In genomic region chrX:14872851-14873675, GRCh38 we compare ENCODE assay signal across 8 cellular contexts. TPM values are rescaled to one million over a fixed set of nuclear protein-coding genes. Genes with fewer than 3 reads are reported as not detected.
DNase-seq lines count a peak whose midpoint lies in the region; ATAC-seq and TF ChIP-seq lines count a peak whose summit lies in the region.

FANCB (minus strand) TSS chrX:14873069; CDS start chrX:14865510, 7,559 bp downstream.
MOSPD2 (plus strand) TSS chrX:14873421; CDS start chrX:14873529, 108 bp downstream.

- H3K36me3 Mint-ChIP-seq in activated naive CD8-positive, alpha-beta T cell = peaks cover 4% of the 10 kb centered on the region

- WGBS in testis, 2 donors = 0% methylated on average over 13 to 21 of the region's 78 CpGs

- H3K36me3 ChIP-seq in testis (ENCODE audit: low read depth, missing control alignments) = no peaks in the 10 kb centered on the region

- TF ChIP-seq POLR2A in GM10847 (IDR thresholded peaks at IDR 0.05; ENCODE audit: extremely low read depth, insufficient read length) = peak; percentile 35
- TF ChIP-seq POLR2A in testis (IDR thresholded peaks at IDR 0.05) = no peak

- H3K27ac Mint-ChIP-seq in activated naive CD8-positive, alpha-beta T cell = peak within 1 kb of the TSS; percentile 79

- no peaks in the 10 kb centered on the region for H3K27me3 Mint-ChIP-seq in activated naive CD8-positive, alpha-beta T cell

- peak within 1 kb of the TSS; percentile 84 for H3K4me3 Mint-ChIP-seq in activated naive CD8-positive, alpha-beta T cell

- H3K4me1 Mint-ChIP-seq in activated naive CD8-positive, alpha-beta T cell (ENCODE audit: low read depth) = peaks cover 11% of the 10 kb centered on the region

- no peaks in the 10 kb centered on the region for H3K9me3 Mint-ChIP-seq in activated naive CD8-positive, alpha-beta T cell (ENCODE audit: low read depth)

- DNase-seq in NCI-H1105 (lab: John Stamatoyannopoulos, UW) (peak; percentile 89), SKM-1 (lab: John Stamatoyannopoulos, UW; ENCODE audit: unreplicated experiment) (peak; percentile 72), glomerular visceral epithelial cell (ENCODE audit: extremely low spot score) (peak; percentile 94), omental fat pad (ENCODE audit: low spot score) (peak; percentile 52), testis (peak; percentile 95)

- H3K4me3 ChIP-seq in testis = peak within 1 kb of the TSS; percentile 69 to 75

- peak; percentile 97 for ATAC-seq in HG02642 (IDR thresholded peaks at IDR 0.05; ENCODE audit: poor library complexity, unreplicated experiment)
- ATAC-seq in omental fat pad (ENCODE audit: low FRiP score) = peak; percentile 99

- no peaks in the 10 kb centered on the region for H3K9me3 ChIP-seq in testis

- no peaks in the 10 kb centered on the region for H3K27me3 ChIP-seq in testis

- no peaks in the 10 kb centered on the region for H3K4me1 ChIP-seq in testis

- intact Hi-C loops in testis (cut with DNase I; ENCODE audit: low total_unique reads) = no loop called here

- TF ChIP-seq CTCF in omental fat pad (IDR thresholded peaks at IDR 0.05) (no peak), testis (IDR thresholded peaks at IDR 0.05) (no peak)

- peak within 1 kb of the TSS; percentile 61 to 62 for H3K27ac ChIP-seq in testis

RNA-seq across cellular contexts. Expression of gene FANCB, which starts in this region (rescaled TPM):
- 1 to 10 TPM in 2 of 4 donors, under 1 TPM in 2; 0.72 to 1.3 (median 0.87) TPM for total RNA-seq in omental fat pad
- 1 to 10 TPM; 2.0 to 5.4 TPM for total RNA-seq in testis
- polyA plus RNA-seq in testis (ENCODE audit: insufficient read depth, low read depth, low replicate concordance) = 0.66 TPM

RNA-seq across cellular contexts. Expression of gene MOSPD2, which starts in this region (rescaled TPM):
- total RNA-seq in omental fat pad (10 to 100 TPM; 19.0 to 35.8 (median 21.9) TPM), testis (10 to 100 TPM; 13.1 to 14.9 TPM)
- 6.0 TPM for polyA plus RNA-seq in testis (ENCODE audit: insufficient read depth, low read depth, low replicate concordance)

Comparison
In these comparisons a context has a peak if more than half of its experiments do, and no peak if none do; other contexts are left out.
1. Peak in every context shown above with its lines: DNase-seq, ATAC-seq, H3K4me3 ChIP-seq and H3K27ac ChIP-seq.